Comparison of ENCODE assay signal across 25 cellular contexts in the genomic region with DNA sequence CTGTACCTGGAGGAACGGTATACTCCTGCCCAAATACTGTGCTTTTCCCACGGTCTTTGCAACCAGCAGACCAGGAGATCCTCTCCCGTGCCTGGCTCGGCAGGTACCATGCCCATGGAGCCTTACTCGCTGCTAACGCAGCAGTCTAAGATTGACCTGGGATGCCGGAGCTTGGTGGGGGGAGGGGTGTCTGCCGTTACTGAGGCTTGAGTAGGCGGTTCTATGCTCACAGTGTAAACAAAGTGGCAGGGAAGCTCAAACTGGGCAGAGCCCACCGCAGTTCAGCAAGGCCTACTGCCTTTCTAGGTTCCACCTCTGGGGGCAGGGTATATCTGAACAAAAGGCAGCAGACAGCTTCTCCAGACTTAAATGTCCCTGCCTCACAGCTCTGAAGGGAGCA.
"Had no signal": no experiment of that assay in that cellular context is flagged by ENCODE, and none has a peak within 500 bp of the region (broad histone marks: within the 10 kb centered on the region; RNA-seq: fewer than 3 reads in every experiment).

No MANE protein-coding gene starts in this region.

- H3K4me1 ChIP-seq: SJSA1 had no signal

- DNase-seq: IMR-90, Karpas-422, KG1, MG63, NCI-H1092, NCI-H1105 treated with DMSO at 0.1 percent for 48 hours, NCI-H1436, NCI-H187, NCI-H2029, NCI-H2081 treated with DMSO at 0.1 percent for 48 hours, NCI-H2171, NCI-H226, NCI-H446, NCI-H510A, NCI-H524 treated with DMSO at 0.1 percent for 48 hours, NCI-H69, NCI-H774, Right ventricle myocardium superior, RPMI8226, SIG-M5, SW 1271, T-cell had no signal

- H3K27ac ChIP-seq: SJSA1, SK-N-MC had no signal

- H3K4me3 Mint-ChIP-seq: T-cell had no signal

- H3K4me3 ChIP-seq: MG63, SJSA1, SK-N-MC had no signal

- H3K36me3 ChIP-seq: MG63, SJSA1 had no signal

- H3K27me3 Mint-ChIP-seq: T-cell had no signal

- ATAC-seq: HepG2, T-cell had no signal

- H3K9me3 ChIP-seq: SJSA1 had no signal

- H3K27ac Mint-ChIP-seq: T-cell had no signal

- H3K27me3 ChIP-seq: MG63, SJSA1 had no signal
